Comparison of ENCODE assay signal across 1 cellular context in genomic region chr1:44646276-44646675, GRCh38.
TF ChIP-seq lines count a peak whose summit lies in the region.

No MANE protein-coding gene starts in this region.

TF ChIP-seq in IMR-90, 13 proteins besides CTCF, POLR2A, EP300 and RAD21 (continued from another document):
- TF ChIP-seq BHLHE40 (IDR thresholded peaks at IDR 0.05; ENCODE audit: low read depth, low read length) (peak; percentile 70), MAZ (IDR thresholded peaks at IDR 0.05; ENCODE audit: borderline replicate concordance, low read depth, low read length) (peak; percentile 66; the same call in 1 of the 2 replicates), MAFK (IDR thresholded peaks at IDR 0.05; ENCODE audit: low read depth, low read length) (no peak), USF2 (IDR thresholded peaks at IDR 0.05; ENCODE audit: low read depth, low read length) (no peak), MXI1 (IDR thresholded peaks at IDR 0.05; ENCODE audit: borderline replicate concordance, low read depth, low read length) (no peak), CEBPB (IDR thresholded peaks at IDR 0.05; ENCODE audit: low read depth, low read length) (peak; percentile 59), FOS (IDR thresholded peaks at IDR 0.05; ENCODE audit: low read depth, low read length) (peak; percentile 84)
